10 cellular contexts compared by ENCODE assay signal in genomic region chr11:31804439-31805036, GRCh38.
DNase-seq lines count a peak whose midpoint lies in the region; ATAC-seq and TF ChIP-seq lines count a peak whose summit lies in the region.
"Had no signal": no experiment of that assay in that cellular context is flagged by ENCODE, and none has a peak within 500 bp of the region (broad histone marks: within the 10 kb centered on the region; RNA-seq: fewer than 3 reads in every experiment).

No MANE protein-coding gene starts in this region.

- peaks cover 7% of the 10 kb centered on the region for H3K36me3 Mint-ChIP-seq in activated naive CD8-positive, alpha-beta T cell

- H3K9me3 Mint-ChIP-seq in activated naive CD8-positive, alpha-beta T cell (ENCODE audit: low read depth): no peaks in the 10 kb centered on the region

- H3K4me3 Mint-ChIP-seq in activated naive CD8-positive, alpha-beta T cell: peak overlapping the region; percentile 81

- peak overlapping the region; percentile 38 for H3K27ac ChIP-seq in layer of hippocampus (ENCODE audit: low read depth, low read length)
- H3K27ac ChIP-seq: upper lobe of right lung had no signal

- no peak for TF ChIP-seq CTCF in GM12875 (IDR thresholded peaks at IDR 0.05; ENCODE audit: borderline replicate concordance, insufficient read depth, low read depth, low read length)

- peak overlapping the region; percentile 5 for H3K4me3 ChIP-seq in GM12875 (ENCODE audit: low read depth, low read length)
- H3K4me3 ChIP-seq: upper lobe of right lung had no signal

- no peak for ATAC-seq in GM21619 (IDR thresholded peaks at IDR 0.05; ENCODE audit: unreplicated experiment)
- ATAC-seq: upper lobe of right lung had no signal

- H3K27me3 Mint-ChIP-seq in activated naive CD8-positive, alpha-beta T cell: peaks cover 73% of the 10 kb centered on the region

- peak; percentile 34 for DNase-seq in 8988T
- no peak for DNase-seq in HCEC 1CT
- DNase-seq in NCI-H510A treated with DMSO at 0.1 percent for 48 hours (lab: John Stamatoyannopoulos, UW): no peak
- DNase-seq in activated gamma-delta T cell (lab: John Stamatoyannopoulos, UW): no peak
- DNase-seq: NCI-H82, upper lobe of right lung had no signal

- peaks cover 55% of the 10 kb centered on the region for H3K27me3 ChIP-seq in layer of hippocampus (ENCODE audit: control insufficient read depth, insufficient read depth, low read length)

- no peak overlapping the region for H3K27ac Mint-ChIP-seq in activated naive CD8-positive, alpha-beta T cell

- H3K4me1 Mint-ChIP-seq in activated naive CD8-positive, alpha-beta T cell (ENCODE audit: low read depth): peaks cover 54% of the 10 kb centered on the region
